21 cellular contexts compared by ENCODE assay signal in the genomic region with DNA sequence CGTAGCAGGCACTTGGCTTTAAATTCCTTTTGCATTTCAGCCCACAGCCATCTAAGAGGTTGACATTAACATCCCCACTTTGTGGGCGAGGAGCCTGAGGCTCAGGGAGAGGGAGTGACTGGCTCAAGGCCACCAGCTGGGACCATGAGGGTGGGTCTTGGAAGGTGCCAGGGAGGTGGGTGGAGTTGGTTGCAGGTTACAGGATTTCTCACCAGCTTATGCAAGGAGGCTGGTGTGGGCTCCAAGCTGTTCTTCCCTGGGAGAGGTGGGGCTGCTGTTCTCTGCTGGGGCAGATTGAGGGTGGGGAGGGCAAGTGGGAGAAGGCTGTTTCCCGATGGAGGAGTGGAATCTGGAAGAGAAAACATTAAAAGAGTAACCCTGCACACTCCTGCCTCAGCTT. TPM values are rescaled to one million over a fixed set of nuclear protein-coding genes. Genes with fewer than 3 reads are reported as not detected.
"Had no signal": no experiment of that assay in that cellular context is flagged by ENCODE, and none has a peak within 500 bp of the region (broad histone marks: within the 10 kb centered on the region; RNA-seq: fewer than 3 reads in every experiment).

No MANE protein-coding gene starts in this region.

- DNase-seq: Kasumi-1, MM.1S, NCI-H1092 treated with DMSO at 0.1 percent for 48 hours, NCI-H1436, NCI-H187, NCI-H2029, NCI-H2081 treated with DMSO at 0.1 percent for 48 hours, NCI-H2171, NCI-H226, NCI-H446, NCI-H510A, NCI-H524 treated with DMSO at 0.1 percent for 48 hours, NCI-H69, SHP77, SK-N-SH, SW 1271 had no signal

- H3K9ac ChIP-seq: KMS-11, SK-N-SH had no signal

- H3K9me3 ChIP-seq: SK-N-SH had no signal

- H3K27ac ChIP-seq: KMS-11, RWPE1 had no signal

- H3K4me3 ChIP-seq: K562 had no signal

RNA-seq across cellular contexts. Expression of a gene that starts 14.1 kb away (rescaled TPM):
- total RNA-seq: M059J, SK-MEL-5 had no signal
